In genomic region chr7:28328822-28329615, GRCh38 we compare ENCODE assay signal across 17 cellular contexts.
A peak's percentile ranks its signal among the peaks of the same experiment; 100 is the strongest.
DNase-seq lines count a peak whose midpoint lies in the region; ATAC-seq and TF ChIP-seq lines count a peak whose summit lies in the region.
"Had no signal": no experiment of that assay in that cellular context is flagged by ENCODE, and none has a peak within 500 bp of the region (broad histone marks: within the 10 kb centered on the region; RNA-seq: fewer than 3 reads in every experiment).

No MANE protein-coding gene starts in this region.

- H3K9me3 ChIP-seq in OCI-LY3 (ENCODE audit: insufficient read depth, low read length): no peaks in the 10 kb centered on the region
- H3K9me3 ChIP-seq in naive thymus-derived CD4-positive, alpha-beta T cell (ENCODE audit: control insufficient read depth in 2 of 3, low read length in 3 of 3): no peaks in the 10 kb centered on the region
- H3K9me3 ChIP-seq: adrenal gland, uterus had no signal

- no peaks in the 10 kb centered on the region for H3K36me3 Mint-ChIP-seq in activated T-cell treated with anti-CD3 and anti-CD28 coated beads, Interleukin-2, amount 50 U/mL, for 4 hours (ENCODE audit: insufficient read depth)
- H3K36me3 Mint-ChIP-seq in GM23338 (ENCODE audit: low read depth): no peaks in the 10 kb centered on the region
- H3K36me3 Mint-ChIP-seq in naive thymus-derived CD4-positive, alpha-beta T cell: peaks cover 0 to 8% (median 2%) of the 10 kb centered on the region in 5 donors

- peaks cover 6% of the 10 kb centered on the region for H3K9me3 Mint-ChIP-seq in activated T-cell treated with anti-CD3 and anti-CD28 coated beads, Interleukin-2, amount 50 U/mL, for 4 hours
- no peaks in the 10 kb centered on the region for H3K9me3 Mint-ChIP-seq in GM23338
- H3K9me3 Mint-ChIP-seq in naive thymus-derived CD4-positive, alpha-beta T cell: peaks cover 0 to 15% (median 0%) of the 10 kb centered on the region in 11 donors

- no peaks in the 10 kb centered on the region; the same call in 1 of the 2 replicates for H3F3A ChIP-seq in GM23338 (replicated peaks; ENCODE audit: low read depth)

- H3K9ac ChIP-seq in OCI-LY3 (ENCODE audit: low read length): no peak overlapping the region

- CTCF ChIA-PET in naive thymus-derived CD4-positive, alpha-beta T cell (lab: Charles Lee): interaction anchor here (0.5 to 1.6 kb wide), 4 partner anchors 24 to 32 kb away, joined by 3 to 4 read pairs (median 4); no protein-coding TSS in a partner anchor

- no peak overlapping the region for H3K4me3 ChIP-seq in GM23338
- peak overlapping the region; percentile 36; the same call in 1 of the 2 replicates for H3K4me3 ChIP-seq in OCI-LY3 (ENCODE audit: low read length)
- no peak overlapping the region for H3K4me3 ChIP-seq in naive thymus-derived CD4-positive, alpha-beta T cell (ENCODE audit: low read length)
- H3K4me3 ChIP-seq: adrenal gland, stomach, uterus had no signal

- POLR2A ChIA-PET in naive thymus-derived CD4-positive, alpha-beta T cell (lab: Charles Lee): interaction anchor here (1.1 kb wide), 1 partner anchor 146 kb away, joined by 4 read pairs; no protein-coding TSS in a partner anchor

- TF ChIP-seq CTCF in GM23338 (conservative IDR thresholded peaks at IDR 0.05; ENCODE audit: low read depth in 2 of 2) (no peak), OCI-LY3 (IDR thresholded peaks at IDR 0.05; ENCODE audit: low read depth, low read length) (no peak)

- H2AFZ ChIP-seq in GM23338 (peak overlapping the region; percentile 44; the same call in 1 of the 2 replicates), OCI-LY3 (ENCODE audit: low read depth, low read length) (no peak overlapping the region)

- no peaks in the 10 kb centered on the region for H3K27me3 Mint-ChIP-seq in activated T-cell treated with anti-CD3 and anti-CD28 coated beads, Interleukin-2, amount 50 U/mL, for 4 hours (ENCODE audit: low read depth)
- no peaks in the 10 kb centered on the region for H3K27me3 Mint-ChIP-seq in GM23338 (ENCODE audit: insufficient read depth, low read depth, poor library complexity)
- no peaks in the 10 kb centered on the region for H3K27me3 Mint-ChIP-seq in naive thymus-derived CD4-positive, alpha-beta T cell

- peaks cover 37% of the 10 kb centered on the region for H3K4me1 Mint-ChIP-seq in activated T-cell treated with anti-CD3 and anti-CD28 coated beads, Interleukin-2, amount 50 U/mL, for 4 hours (ENCODE audit: low read depth)
- peaks cover 3% of the 10 kb centered on the region; the same call in 2 of the 3 replicates for H3K4me1 Mint-ChIP-seq in GM23338
- peaks cover 18 to 47% (median 43%) of the 10 kb centered on the region in 7 donors for H3K4me1 Mint-ChIP-seq in naive thymus-derived CD4-positive, alpha-beta T cell

- no peak overlapping the region for H3K4me3 Mint-ChIP-seq in activated T-cell treated with anti-CD3 and anti-CD28 coated beads, Interleukin-2, amount 50 U/mL, for 4 hours
- H3K4me3 Mint-ChIP-seq in GM23338: no peak overlapping the region
- peak overlapping the region in 9 of 10 donors; percentile 71 to 90 (median 86) for H3K4me3 Mint-ChIP-seq in naive thymus-derived CD4-positive, alpha-beta T cell

- H3K27me3 ChIP-seq in GM23338 (ENCODE audit: insufficient read depth) (no peaks in the 10 kb centered on the region), OCI-LY3 (ENCODE audit: low read depth, low read length) (no peaks in the 10 kb centered on the region; the same call in 1 of the 2 replicates)
- no peaks in the 10 kb centered on the region for H3K27me3 ChIP-seq in naive thymus-derived CD4-positive, alpha-beta T cell (ENCODE audit: control insufficient read depth in 2 of 2, insufficient read depth in 2 of 2, low read length in 2 of 2)
- H3K27me3 ChIP-seq: adrenal gland, spleen, uterus had no signal

- H3K4me1 ChIP-seq in GM23338 (ENCODE audit: insufficient read depth) (no peaks in the 10 kb centered on the region), OCI-LY3 (ENCODE audit: low read length) (peaks cover 49% of the 10 kb centered on the region)
- peaks cover 0 to 36% of the 10 kb centered on the region in 2 donors for H3K4me1 ChIP-seq in naive thymus-derived CD4-positive, alpha-beta T cell (ENCODE audit: control insufficient read depth in 2 of 2, insufficient read depth in 2 of 2, low read length in 2 of 2)
- H3K4me1 ChIP-seq: uterus had no signal

- no peaks in the 10 kb centered on the region for H3K36me3 ChIP-seq in GM23338 (ENCODE audit: insufficient read depth)
- H3K36me3 ChIP-seq in OCI-LY3 (replicated peaks; ENCODE audit: low read depth, low read length): no peaks in the 10 kb centered on the region
- H3K36me3 ChIP-seq in naive thymus-derived CD4-positive, alpha-beta T cell (ENCODE audit: control insufficient read depth in 2 of 3, insufficient read depth in 3 of 3, low read length in 3 of 3): no peaks in the 10 kb centered on the region
- H3K36me3 ChIP-seq: adrenal gland, spleen, stomach, uterus had no signal

- intact Hi-C loops in naive thymus-derived CD4-positive, alpha-beta T cell (cut with micrococcal nuclease): loop anchor here in 1 of 2 donors (10.0 kb wide), 1 partner anchor 664 kb away; the partner anchor contains the start of gene HIBADH

- no peak for DNase-seq in activated T-cell treated with anti-CD3 and anti-CD28 coated beads, Interleukin-2, amount 50 U/mL, for 4 hours
- DNase-seq in activated T-cell treated with anti-CD3 and anti-CD28 coated beads, Interleukin-2, amount 50 U/mL, for 48 hours: no peak
- DNase-seq in GM23338 (ENCODE audit: low spot score): no peak
- DNase-seq in naive thymus-derived CD4-positive, alpha-beta T cell: no peak
- DNase-seq in anterior cingulate cortex (lab: John Stamatoyannopoulos, UW): no peak
- no peak for DNase-seq in RKO (ENCODE audit: low spot score)
- DNase-seq: activated CD4-positive, CD25-positive, alpha-beta regulatory T cell; activated CD8-positive, alpha-beta memory T cell treated with anti-CD3 and anti-CD28 coated beads, Interleukin-2, amount 50 U/mL, for 4 hours; adrenal gland; cerebellar nuclear complex; KG1; spleen; stomach; uterus had no signal

- 0 out of 2 replicates have a peak, but pooled peaks cover 5% of the 10 kb centered on the region for H3K9me2 ChIP-seq in GM23338 (ENCODE audit: insufficient read depth)

- H3K4me2 ChIP-seq in GM23338 (no peak overlapping the region), OCI-LY3 (ENCODE audit: low read length) (peak overlapping the region; percentile 73)

- H3K27ac ChIP-seq in GM23338 (ENCODE audit: low read depth) (no peak overlapping the region), OCI-LY3 (ENCODE audit: low read length) (peak overlapping the region; percentile 81)
- peak overlapping the region; percentile 40 for H3K27ac ChIP-seq in naive thymus-derived CD4-positive, alpha-beta T cell (ENCODE audit: low read depth, low read length)
- H3K27ac ChIP-seq: adrenal gland, stomach, uterus had no signal

- no peak overlapping the region for H3K27ac Mint-ChIP-seq in GM23338
- peak overlapping the region in 8 of 9 donors; percentile 76 to 96 (median 92) for H3K27ac Mint-ChIP-seq in naive thymus-derived CD4-positive, alpha-beta T cell
- H3K27ac Mint-ChIP-seq: progenitor cell of endocrine pancreas had no signal

- peak; percentile 69 to 78 for ATAC-seq in activated T-cell treated with anti-CD3 and anti-CD28 coated beads, Interleukin-2, amount 50 U/mL, for 4 hours
- ATAC-seq in GM23338: no peak
- ATAC-seq in naive thymus-derived CD4-positive, alpha-beta T cell: peak; percentile 12
- ATAC-seq in HG03025 (IDR thresholded peaks at IDR 0.05; ENCODE audit: low FRiP score, unreplicated experiment): no peak

- no peaks in the 10 kb centered on the region for H4K20me1 ChIP-seq in GM23338 (replicated peaks; ENCODE audit: insufficient read depth)
- no peaks in the 10 kb centered on the region for H4K20me1 ChIP-seq in OCI-LY3 (ENCODE audit: insufficient read depth, low read length)

- no peaks in the 10 kb centered on the region for H3K79me2 ChIP-seq in GM23338 (replicated peaks; ENCODE audit: insufficient read depth)
- H3K79me2 ChIP-seq in OCI-LY3 (ENCODE audit: low read length): no peaks in the 10 kb centered on the region

TF ChIP-seq in GM23338, 12 proteins besides CTCF, POLR2A, EP300 and RAD21 (continues in another document):
- TF ChIP-seq REST (IDR thresholded peaks at IDR 0.05; ENCODE audit: unreplicated experiment): no peak
- TF ChIP-seq CREB1 (CRISPR knock-in tag; IDR thresholded peaks at IDR 0.05; ENCODE audit: low read depth): no peak
- no peak for TF ChIP-seq POLR2AphosphoS5 (IDR thresholded peaks at IDR 0.05; ENCODE audit: low read depth)
- no peak for TF ChIP-seq ZNF114 (CRISPR knock-in tag; IDR thresholded peaks at IDR 0.05)
- no peak for TF ChIP-seq JUNB (IDR thresholded peaks at IDR 0.05; ENCODE audit: unreplicated experiment)
- no peak for TF ChIP-seq EZH2 (IDR thresholded peaks at IDR 0.05; ENCODE audit: low read depth, unreplicated experiment)
- TF ChIP-seq STAT1 (IDR thresholded peaks at IDR 0.05; ENCODE audit: unreplicated experiment): no peak

Comparison
In these comparisons a context has a peak if more than half of its experiments do, and no peak if none do; other contexts are left out.
1. ATAC-seq: peak in activated T-cell treated with anti-CD3 and anti-CD28 coated beads, Interleukin-2, amount 50 U/mL, for 4 hours (2 of 2) and naive thymus-derived CD4-positive, alpha-beta T cell (single experiment); none in GM23338 (single experiment) and HG03025 (single experiment).
2. H3K4me3 Mint-ChIP-seq: peak in naive thymus-derived CD4-positive, alpha-beta T cell (9 of 10); none in activated T-cell treated with anti-CD3 and anti-CD28 coated beads, Interleukin-2, amount 50 U/mL, for 4 hours (single experiment) and GM23338 (single experiment).